Comparison of ENCODE assay signal across 14 cellular contexts in genomic region chr10:95447733-95448132, GRCh38.
DNase-seq lines count a peak whose midpoint lies in the region; ATAC-seq, FAIRE-seq and TF ChIP-seq lines count a peak whose summit lies in the region.
"Had no signal": no experiment of that assay in that cellular context is flagged by ENCODE, and none has a peak within 500 bp of the region (broad histone marks: within the 10 kb centered on the region; RNA-seq: fewer than 3 reads in every experiment).

No MANE protein-coding gene starts in this region.

- H4K20me1 ChIP-seq in astrocyte (ENCODE audit: insufficient read depth, low read length) = no peaks in the 10 kb centered on the region

- H3K4me3 ChIP-seq in astrocyte (ENCODE audit: insufficient read depth, low read depth, low read length) (no peak overlapping the region), heart right ventricle (no peak overlapping the region), sigmoid colon (no peak overlapping the region), WERI-Rb-1 (ENCODE audit: low read depth, low read length) (no peak overlapping the region)
- H3K4me3 ChIP-seq: body of pancreas had no signal

- H3K27ac ChIP-seq in astrocyte (ENCODE audit: low read depth, low read length) (no peak overlapping the region), heart right ventricle (peak overlapping the region; percentile 62 to 92 (median 84)), sigmoid colon (peak overlapping the region; percentile 84 to 98 (median 90)), RWPE1 (no peak overlapping the region), WERI-Rb-1 (no peak overlapping the region)

- no peak overlapping the region for H3K4me3 Mint-ChIP-seq in astrocyte (ENCODE audit: unreplicated experiment)

- H3K9me3 Mint-ChIP-seq in astrocyte (ENCODE audit: unreplicated experiment) = no peaks in the 10 kb centered on the region

- ATAC-seq in heart right ventricle (peak; percentile 21 to 79 (median 63)), GM21528 (IDR thresholded peaks at IDR 0.05; ENCODE audit: low FRiP score, unreplicated experiment) (no peak)
- ATAC-seq: body of pancreas, left colon had no signal

- no peaks in the 10 kb centered on the region for H3K36me3 ChIP-seq in astrocyte (ENCODE audit: insufficient read depth, low read length)
- H3K36me3 ChIP-seq in heart right ventricle = no peaks in the 10 kb centered on the region
- H3K36me3 ChIP-seq in sigmoid colon = no peaks in the 10 kb centered on the region
- no peaks in the 10 kb centered on the region for H3K36me3 ChIP-seq in WERI-Rb-1
- H3K36me3 ChIP-seq: BE2C had no signal

- H3K79me2 ChIP-seq in astrocyte (ENCODE audit: insufficient read depth, low read length) = no peaks in the 10 kb centered on the region

- CTCF ChIA-PET in RWPE1 (lab: Yijun Ruan, JAX) = interaction anchor here (0.7 to 3.0 kb wide), 2 partner anchors 16 to 213 kb away, joined by 3 to 19 read pairs; no protein-coding TSS in a partner anchor

- no peak for TF ChIP-seq EP300 in sigmoid colon (IDR thresholded peaks at IDR 0.05)

- H3K27me3 Mint-ChIP-seq in astrocyte (ENCODE audit: low read depth, unreplicated experiment) = no peaks in the 10 kb centered on the region

- intact Hi-C loops in heart right ventricle (cut with DNase I) = loop anchor here in 3 of 10 donors (5.0 to 10.0 kb wide), 3 partner anchors 110 to 117 kb away; partner anchors contain the start of gene SORBS1 (in 2 of the 3)
- intact Hi-C loops in sigmoid colon (cut with DNase I) = loop anchor here (5.0 kb wide), 1 partner anchor 90 kb away; no protein-coding TSS in a partner anchor

- H3K9me3 ChIP-seq in astrocyte (ENCODE audit: insufficient read depth, low read depth, low read length) (no peaks in the 10 kb centered on the region), heart right ventricle (no peaks in the 10 kb centered on the region), sigmoid colon (no peaks in the 10 kb centered on the region), WERI-Rb-1 (ENCODE audit: severe bottlenecking) (no peaks in the 10 kb centered on the region)
- H3K9me3 ChIP-seq: BE2C, body of pancreas had no signal

- H3K4me2 ChIP-seq in astrocyte (ENCODE audit: low read length) = no peak overlapping the region

- H3K4me1 ChIP-seq in astrocyte (ENCODE audit: insufficient read depth, low read length) = peaks cover 16% of the 10 kb centered on the region
- H3K4me1 ChIP-seq in heart right ventricle = peaks cover 26 to 98% (median 73%) of the 10 kb centered on the region in 9 donors
- peaks cover 0 to 100% (median 92%) of the 10 kb centered on the region in 4 donors for H3K4me1 ChIP-seq in sigmoid colon
- H3K4me1 ChIP-seq: BE2C had no signal

- H3K27me3 ChIP-seq in astrocyte (ENCODE audit: insufficient read depth, low read length) (no peaks in the 10 kb centered on the region), heart right ventricle (no peaks in the 10 kb centered on the region), sigmoid colon (no peaks in the 10 kb centered on the region), WERI-Rb-1 (ENCODE audit: insufficient read depth, low read depth, severe bottlenecking) (no peaks in the 10 kb centered on the region)
- H3K27me3 ChIP-seq: BE2C, body of pancreas had no signal

- H2AFZ ChIP-seq in astrocyte (ENCODE audit: low read depth, low read length) = no peak overlapping the region

- POLR2A ChIA-PET in RWPE1 (lab: Yijun Ruan, JAX; ENCODE audit: low non-redundant PET) = no interaction called here

- H3K9ac ChIP-seq in astrocyte (ENCODE audit: low read length) = no peak overlapping the region

- peaks cover 17% of the 10 kb centered on the region for H3K4me1 Mint-ChIP-seq in astrocyte (ENCODE audit: low read depth, unreplicated experiment)

- DNase-seq in Daoy (ENCODE audit: low read depth) (peak; percentile 20), astrocyte (ENCODE audit: low read depth) (peak; percentile 39), heart right ventricle (peak in 1 of 2 donors; percentile 87), sigmoid colon (no peak), RWPE1 (ENCODE audit: low spot score) (no peak), WERI-Rb-1 (no peak), UCSD-AML1 (lab: John Stamatoyannopoulos, UW; ENCODE audit: unreplicated experiment) (no peak)
- DNase-seq: activated T-cell treated with anti-CD3 and anti-CD28 coated beads for 4 hours, BE2C, GDM1, left colon, NCI-H226 had no signal

- H3K27ac Mint-ChIP-seq in astrocyte (ENCODE audit: unreplicated experiment) = no peak overlapping the region

- no peak for FAIRE-seq in astrocyte (lab: Jason Lieb, UNC)

- TF ChIP-seq CTCF in astrocyte (IDR thresholded peaks at IDR 0.05; ENCODE audit: insufficient read depth, low read depth, low read length) (no peak), heart right ventricle (IDR thresholded peaks at IDR 0.05) (peak in 1 of 9 donors; percentile 14), sigmoid colon (IDR thresholded peaks at IDR 0.05) (no peak), RWPE1 (conservative IDR thresholded peaks at IDR 0.05; ENCODE audit: low read depth) (no peak), WERI-Rb-1 (IDR thresholded peaks at IDR 0.05; ENCODE audit: low read depth, low read length) (no peak)

- no peak for TF ChIP-seq POLR2A in sigmoid colon (IDR thresholded peaks at IDR 0.05)

- no peaks in the 10 kb centered on the region for H3K36me3 Mint-ChIP-seq in astrocyte (ENCODE audit: low read depth, unreplicated experiment)

- WGBS in heart right ventricle, 2 donors = 9 to 17% methylated on average over 6 of the region's 6 CpGs
- WGBS in sigmoid colon, 2 donors = 45 to 57% methylated on average over 6 of the region's 6 CpGs

Comparison
In these comparisons a context has a peak if more than half of its experiments do, and no peak if none do; other contexts are left out.
1. DNase-seq: peak in Daoy (single experiment) and astrocyte (single experiment); none in sigmoid colon (single experiment), RWPE1 (single experiment), WERI-Rb-1 (single experiment) and UCSD-AML1 (single experiment).
2. H3K27ac ChIP-seq: peak in heart right ventricle (10 of 10) and sigmoid colon (4 of 4); none in astrocyte (single experiment), RWPE1 (single experiment) and WERI-Rb-1 (single experiment).